In genomic region chr1:150464422-150464826, GRCh38 we compare ENCODE assay signal across 9 cellular contexts. TPM values are rescaled to one million over a fixed set of nuclear protein-coding genes. Genes with fewer than 3 reads are reported as not detected.
A peak's percentile ranks its signal among the peaks of the same experiment; 100 is the strongest.
DNase-seq lines count a peak whose midpoint lies in the region; ATAC-seq and TF ChIP-seq lines count a peak whose summit lies in the region.
"Had no signal": no experiment of that assay in that cellular context is flagged by ENCODE, and none has a peak within 500 bp of the region (broad histone marks: within the 10 kb centered on the region; RNA-seq: fewer than 3 reads in every experiment).

No MANE protein-coding gene starts in this region.

- TF ChIP-seq CTCF in WI38 (IDR thresholded peaks at IDR 0.05; ENCODE audit: low read depth, low read length): peak; percentile 72
- TF ChIP-seq CTCF in kidney epithelial cell (IDR thresholded peaks at IDR 0.05; ENCODE audit: insufficient read depth, low read length, poor library complexity, severe bottlenecking): peak; percentile 76

- H3K36me3 ChIP-seq in kidney epithelial cell (ENCODE audit: control insufficient read depth, insufficient read depth, low read length): no peaks in the 10 kb centered on the region

- ATAC-seq in GM21528 (IDR thresholded peaks at IDR 0.05; ENCODE audit: low FRiP score, unreplicated experiment): no peak

- H3K4me3 ChIP-seq in WI38 (ENCODE audit: low read depth, low read length): no peak overlapping the region
- no peak overlapping the region for H3K4me3 ChIP-seq in kidney epithelial cell (ENCODE audit: low read depth, low read length)
- H3K4me3 ChIP-seq: BLaER1 had no signal

- no peaks in the 10 kb centered on the region for H3K27me3 ChIP-seq in kidney epithelial cell (ENCODE audit: control insufficient read depth, insufficient read depth, low read length)
- H3K27me3 ChIP-seq: BLaER1 had no signal

- DNase-seq in NOMO-1 treated with DMSO at 0.1 percent for 48 hours (lab: John Stamatoyannopoulos, UW; ENCODE audit: unreplicated experiment) (peak; percentile 37), NOMO-1 (lab: John Stamatoyannopoulos, UW; ENCODE audit: unreplicated experiment in 2 of 2) (no peak), NCI-H2107 (lab: John Stamatoyannopoulos, UW) (peak; percentile 68), T47D (ENCODE audit: low read depth in 1 of 2, low spot score in 1 of 2) (peak; percentile 56 to 80), kidney epithelial cell (ENCODE audit: low read depth) (peak; percentile 26)
- DNase-seq in stimulated activated CD4-positive, alpha-beta T cell treated with anti-CD3 and anti-CD28 coated beads, Interleukin-4, amount 100 ng/mL, for 4 hours: peak; percentile 63 to 67

- in situ Hi-C loops in T47D (cut with HindIII; ENCODE audit: low pct_unique_long_range_greater_than_20kb, low sequenced_read_pairs): no loop called here

RNA-seq across cellular contexts. Expression of gene TARS2, which starts 22.8 kb away (rescaled TPM):
- total RNA-seq in kidney epithelial cell: 17.6 and 24.6 TPM in 2 replicates

RNA-seq across cellular contexts. Expression of gene ECM1, which starts 43.5 kb away (rescaled TPM):
- 5.4 and 6.0 TPM in 2 replicates for total RNA-seq in kidney epithelial cell

RNA-seq across cellular contexts. Expression of gene FALEC, which starts 51.1 kb away (rescaled TPM):
- total RNA-seq in kidney epithelial cell: not detected in 2 replicates

Comparison
In these comparisons a context has a peak if more than half of its experiments do, and no peak if none do; other contexts are left out.
1. DNase-seq: peak in NOMO-1 treated with DMSO at 0.1 percent for 48 hours (single experiment), NCI-H2107 (single experiment), T47D (2 of 2), kidney epithelial cell (single experiment) and stimulated activated CD4-positive, alpha-beta T cell treated with anti-CD3 and anti-CD28 coated beads, Interleukin-4, amount 100 ng/mL, for 4 hours (2 of 2); none in NOMO-1 (0 of 2).